Comparison of ENCODE assay signal across 6 cellular contexts in the genomic region with DNA sequence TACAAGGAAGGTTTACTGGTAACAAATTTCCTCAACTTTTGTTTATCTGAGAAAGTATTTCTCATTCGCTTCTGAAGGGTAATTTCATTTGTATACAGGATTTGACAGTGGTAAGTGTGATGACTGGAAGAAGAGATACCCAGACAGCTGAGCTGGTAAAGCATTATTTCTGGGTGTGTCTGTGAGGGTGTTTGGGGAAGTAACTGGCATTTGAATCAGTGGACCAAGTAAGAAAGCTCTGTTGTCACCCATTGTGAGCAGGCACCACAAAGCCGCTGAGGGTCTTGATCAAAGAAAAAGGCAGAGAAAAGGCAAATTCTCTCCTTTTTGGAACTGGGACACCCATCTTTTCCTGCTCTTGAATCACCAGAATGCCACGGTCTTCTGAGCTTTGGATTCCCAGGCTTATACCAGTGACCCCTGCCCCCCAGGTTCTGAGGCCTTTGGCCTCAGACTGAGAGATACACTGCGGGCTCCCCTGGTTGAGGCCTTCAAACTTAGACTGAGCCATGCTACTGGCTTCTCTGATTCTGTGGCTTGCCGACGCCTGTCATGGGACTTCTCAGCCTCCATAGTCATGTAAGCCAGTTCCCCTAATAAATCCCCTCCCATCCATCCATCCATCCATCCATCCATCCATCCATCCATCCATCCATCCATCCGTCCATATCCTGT.
"Had no signal": no experiment of that assay in that cellular context is flagged by ENCODE, and none has a peak within 500 bp of the region (broad histone marks: within the 10 kb centered on the region; RNA-seq: fewer than 3 reads in every experiment).

No MANE protein-coding gene starts in this region.

- H3K4me3 Mint-ChIP-seq: GM23338, H9 had no signal

- ATAC-seq: GM23338, K562 had no signal

- H3K27ac Mint-ChIP-seq: GM23338 had no signal

- DNase-seq: H9, HCEC 1CT, IMR-90, KG1 had no signal
